In genomic region chr10:3484306-3485187, GRCh38 we compare ENCODE assay signal across 1 cellular context.
A peak's percentile ranks its signal among the peaks of the same experiment; 100 is the strongest.
TF ChIP-seq lines count a peak whose summit lies in the region.

No MANE protein-coding gene starts in this region.

TF ChIP-seq in GM12878, 131 proteins besides CTCF, POLR2A, EP300 and RAD21 (continued from another document):
- TF ChIP-seq PML (IDR thresholded peaks at IDR 0.05; ENCODE audit: low read length) (0 out of 2 replicates have a peak, but pooled peaks have one; percentile 15), CREM (IDR thresholded peaks at IDR 0.05; ENCODE audit: low read depth) (peak; percentile 33; the same call in 1 of the 2 replicates), BRCA1 (IDR thresholded peaks at IDR 0.05; ENCODE audit: low read depth, low read length) (no peak), POU2F2 (IDR thresholded peaks at IDR 0.05; ENCODE audit: borderline replicate concordance, low read depth, low read length) (peak; percentile 97), FOXM1 (IDR thresholded peaks at IDR 0.05; ENCODE audit: low read depth, low read length) (no peak), ETV6 (conservative IDR thresholded peaks at IDR 0.05 in 1 of 2, IDR thresholded peaks at IDR 0.05 in 1 of 2; ENCODE audit: borderline replicate concordance in 1 of 2, low read depth in 1 of 2) (peak in 1 of 2 experiments; percentile 19; a peak in 1 of 4 replicates), ZZZ3 (IDR thresholded peaks at IDR 0.05; ENCODE audit: control insufficient read depth, insufficient read length, low read depth) (no peak), NR2F1 (conservative IDR thresholded peaks at IDR 0.05) (no peak), TCF12 (IDR thresholded peaks at IDR 0.05; ENCODE audit: low read depth, low read length) (no peak), IKZF2 (IDR thresholded peaks at IDR 0.05) (no peak), SUPT20H (IDR thresholded peaks at IDR 0.05; ENCODE audit: borderline replicate concordance, control insufficient read depth, low read depth, low read length) (no peak), POLR2AphosphoS5 (IDR thresholded peaks at IDR 0.05; ENCODE audit: low read length) (peak; percentile 79), GABPA (IDR thresholded peaks at IDR 0.05; ENCODE audit: low read depth) (peak; percentile 49; the same call in 1 of the 2 replicates), PKNOX1 (IDR thresholded peaks at IDR 0.05) (no peak), MEF2B (IDR thresholded peaks at IDR 0.05; ENCODE audit: partially characterized antibody, poor library complexity, severe bottlenecking) (no peak), IRF3 (IDR thresholded peaks at IDR 0.05) (no peak), ZBTB40 (IDR thresholded peaks at IDR 0.05; ENCODE audit: borderline replicate concordance) (no peak), SUZ12 (IDR thresholded peaks at IDR 0.05; ENCODE audit: unreplicated experiment) (no peak), SPI1 (IDR thresholded peaks at IDR 0.05; ENCODE audit: borderline replicate concordance, insufficient read depth, low read depth, low read length) (no peak), TAF1 (IDR thresholded peaks at IDR 0.05; ENCODE audit: borderline replicate concordance, low read depth, low read length) (peak; percentile 66; the same call in 1 of the 2 replicates), KAT2A (conservative IDR thresholded peaks at IDR 0.05; ENCODE audit: control insufficient read depth, low read depth, low read length) (no peak), MYC (IDR thresholded peaks at IDR 0.05; ENCODE audit: insufficient read depth, insufficient read length, insufficient replicate concordance, low read length, severe bottlenecking) (no peak), TBL1XR1 (IDR thresholded peaks at IDR 0.05; ENCODE audit: low read depth, low read length) (no peak), ZBTB4 (CRISPR knock-in tag; IDR thresholded peaks at IDR 0.05) (no peak), ATF7 (IDR thresholded peaks at IDR 0.05; ENCODE audit: low read depth) (no peak), SREBF2 (IDR thresholded peaks at IDR 0.05; ENCODE audit: low read length) (no peak), SIN3A (IDR thresholded peaks at IDR 0.05; ENCODE audit: low read depth, low read length) (no peak), BCL11A (IDR thresholded peaks at IDR 0.05; ENCODE audit: low read depth, low read length) (no peak), WRNIP1 (IDR thresholded peaks at IDR 0.05; ENCODE audit: borderline replicate concordance, low read depth, low read length) (no peak), USF1 (IDR thresholded peaks at IDR 0.05; ENCODE audit: borderline replicate concordance, extremely low read length, insufficient read depth, low read depth, low read length) (no peak), TARDBP (IDR thresholded peaks at IDR 0.05; ENCODE audit: borderline replicate concordance) (no peak), NFXL1 (IDR thresholded peaks at IDR 0.05; ENCODE audit: borderline replicate concordance) (no peak), KLF5 (IDR thresholded peaks at IDR 0.05; ENCODE audit: partially characterized antibody) (no peak), IRF4 (IDR thresholded peaks at IDR 0.05; ENCODE audit: low read depth, low read length) (no peak), RUNX3 (IDR thresholded peaks at IDR 0.05; ENCODE audit: low read length) (peak; percentile 57), BACH1 (IDR thresholded peaks at IDR 0.05; ENCODE audit: borderline replicate concordance) (no peak), EZH2 (IDR thresholded peaks at IDR 0.05; ENCODE audit: borderline replicate concordance, control insufficient read depth, low read depth, low read length) (no peak), EED (IDR thresholded peaks at IDR 0.05; ENCODE audit: low read depth) (peak; percentile 25; the same call in 1 of the 2 replicates), NR2C1 (IDR thresholded peaks at IDR 0.05) (no peak), CREB1 (IDR thresholded peaks at IDR 0.05; ENCODE audit: low read depth) (0 out of 2 replicates have a peak, but pooled peaks have one; percentile 38), SMAD1 (IDR thresholded peaks at IDR 0.05; ENCODE audit: low read depth, partially characterized antibody) (no peak), RB1 (IDR thresholded peaks at IDR 0.05; ENCODE audit: borderline replicate concordance) (no peak), MTA3 (IDR thresholded peaks at IDR 0.05; ENCODE audit: borderline replicate concordance, low read length) (peak; percentile 50; the same call in 1 of the 2 replicates), RCOR1 (conservative IDR thresholded peaks at IDR 0.05; ENCODE audit: low read depth, low read length) (no peak), JUNB (IDR thresholded peaks at IDR 0.05) (no peak), ZBED1 (IDR thresholded peaks at IDR 0.05; ENCODE audit: borderline replicate concordance) (peak; percentile 34; the same call in 1 of the 2 replicates), YBX1 (IDR thresholded peaks at IDR 0.05) (no peak), ZSCAN29 (IDR thresholded peaks at IDR 0.05) (no peak), FOS (IDR thresholded peaks at IDR 0.05; ENCODE audit: borderline replicate concordance, extremely low read depth, insufficient read length) (no peak)
- TF ChIP-seq, protein P1, sequence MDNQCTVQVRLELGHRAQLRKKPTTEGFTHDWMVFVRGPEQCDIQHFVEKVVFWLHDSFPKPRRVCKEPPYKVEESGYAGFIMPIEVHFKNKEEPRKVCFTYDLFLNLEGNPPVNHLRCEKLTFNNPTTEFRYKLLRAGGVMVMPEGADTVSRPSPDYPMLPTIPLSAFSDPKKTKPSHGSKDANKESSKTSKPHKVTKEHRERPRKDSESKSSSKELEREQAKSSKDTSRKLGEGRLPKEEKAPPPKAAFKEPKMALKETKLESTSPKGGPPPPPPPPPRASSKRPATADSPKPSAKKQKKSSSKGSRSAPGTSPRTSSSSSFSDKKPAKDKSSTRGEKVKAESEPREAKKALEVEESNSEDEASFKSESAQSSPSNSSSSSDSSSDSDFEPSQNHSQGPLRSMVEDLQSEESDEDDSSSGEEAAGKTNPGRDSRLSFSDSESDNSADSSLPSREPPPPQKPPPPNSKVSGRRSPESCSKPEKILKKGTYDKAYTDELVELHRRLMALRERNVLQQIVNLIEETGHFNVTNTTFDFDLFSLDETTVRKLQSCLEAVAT (IDR thresholded peaks at IDR 0.05): no peak
- TF ChIP-seq, protein P2, sequence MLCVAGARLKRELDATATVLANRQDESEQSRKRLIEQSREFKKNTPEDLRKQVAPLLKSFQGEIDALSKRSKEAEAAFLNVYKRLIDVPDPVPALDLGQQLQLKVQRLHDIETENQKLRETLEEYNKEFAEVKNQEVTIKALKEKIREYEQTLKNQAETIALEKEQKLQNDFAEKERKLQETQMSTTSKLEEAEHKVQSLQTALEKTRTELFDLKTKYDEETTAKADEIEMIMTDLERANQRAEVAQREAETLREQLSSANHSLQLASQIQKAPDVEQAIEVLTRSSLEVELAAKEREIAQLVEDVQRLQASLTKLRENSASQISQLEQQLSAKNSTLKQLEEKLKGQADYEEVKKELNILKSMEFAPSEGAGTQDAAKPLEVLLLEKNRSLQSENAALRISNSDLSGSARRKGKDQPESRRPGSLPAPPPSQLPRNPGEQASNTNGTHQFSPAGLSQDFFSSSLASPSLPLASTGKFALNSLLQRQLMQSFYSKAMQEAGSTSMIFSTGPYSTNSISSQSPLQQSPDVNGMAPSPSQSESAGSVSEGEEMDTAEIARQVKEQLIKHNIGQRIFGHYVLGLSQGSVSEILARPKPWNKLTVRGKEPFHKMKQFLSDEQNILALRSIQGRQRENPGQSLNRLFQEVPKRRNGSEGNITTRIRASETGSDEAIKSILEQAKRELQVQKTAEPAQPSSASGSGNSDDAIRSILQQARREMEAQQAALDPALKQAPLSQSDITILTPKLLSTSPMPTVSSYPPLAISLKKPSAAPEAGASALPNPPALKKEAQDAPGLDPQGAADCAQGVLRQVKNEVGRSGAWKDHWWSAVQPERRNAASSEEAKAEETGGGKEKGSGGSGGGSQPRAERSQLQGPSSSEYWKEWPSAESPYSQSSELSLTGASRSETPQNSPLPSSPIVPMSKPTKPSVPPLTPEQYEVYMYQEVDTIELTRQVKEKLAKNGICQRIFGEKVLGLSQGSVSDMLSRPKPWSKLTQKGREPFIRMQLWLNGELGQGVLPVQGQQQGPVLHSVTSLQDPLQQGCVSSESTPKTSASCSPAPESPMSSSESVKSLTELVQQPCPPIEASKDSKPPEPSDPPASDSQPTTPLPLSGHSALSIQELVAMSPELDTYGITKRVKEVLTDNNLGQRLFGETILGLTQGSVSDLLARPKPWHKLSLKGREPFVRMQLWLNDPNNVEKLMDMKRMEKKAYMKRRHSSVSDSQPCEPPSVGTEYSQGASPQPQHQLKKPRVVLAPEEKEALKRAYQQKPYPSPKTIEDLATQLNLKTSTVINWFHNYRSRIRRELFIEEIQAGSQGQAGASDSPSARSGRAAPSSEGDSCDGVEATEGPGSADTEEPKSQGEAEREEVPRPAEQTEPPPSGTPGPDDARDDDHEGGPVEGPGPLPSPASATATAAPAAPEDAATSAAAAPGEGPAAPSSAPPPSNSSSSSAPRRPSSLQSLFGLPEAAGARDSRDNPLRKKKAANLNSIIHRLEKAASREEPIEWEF (IDR thresholded peaks at IDR 0.05; ENCODE audit: insufficient replicate concordance, low read depth, low read length): no peak
